In the genomic region with DNA sequence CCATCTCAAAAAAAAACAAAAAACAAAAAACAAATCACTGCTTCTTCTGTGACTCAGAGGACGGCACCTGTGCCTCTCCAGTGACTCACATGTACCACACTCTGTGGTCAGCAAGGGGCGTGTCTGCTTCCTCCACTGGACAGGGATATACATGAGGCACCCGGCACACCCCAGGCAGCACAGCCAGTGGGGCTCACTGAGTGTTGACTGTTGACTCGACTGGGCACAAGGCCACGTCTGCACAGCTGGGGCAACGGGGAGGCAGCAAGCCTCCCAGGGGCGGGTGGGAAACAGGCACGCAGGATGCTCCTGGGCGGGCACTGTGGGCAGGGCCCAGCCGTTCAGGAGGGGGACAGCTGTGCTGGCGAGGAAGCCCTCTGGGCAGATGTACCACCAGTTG, we compare ENCODE assay signal across 8 cellular contexts.
DNase-seq lines count a peak whose midpoint lies in the region; ATAC-seq and TF ChIP-seq lines count a peak whose summit lies in the region.

No MANE protein-coding gene starts in this region.

- DNase-seq in AG10803 (ENCODE audit: low read depth) (peak; percentile 97), LoVo (ENCODE audit: low spot score) (peak; percentile 86), ascending aorta (ENCODE audit: low spot score in 2 of 2) (peak; percentile 41 to 81), lower leg skin (ENCODE audit: low spot score in 2 of 2) (peak; percentile 57 to 92), cerebellum (ENCODE audit: low spot score) (no peak), NCI-H146 (lab: John Stamatoyannopoulos, UW) (no peak)

- H3K9me3 ChIP-seq in ascending aorta: no peaks in the 10 kb centered on the region

- H3K27ac ChIP-seq in ascending aorta: no peak overlapping the region

- ATAC-seq in HG03139 (IDR thresholded peaks at IDR 0.05; ENCODE audit: unreplicated experiment): no peak
- no peak for ATAC-seq in GM19035 (IDR thresholded peaks at IDR 0.05; ENCODE audit: unreplicated experiment)

- 41 to 51% methylated on average over 8 to 11 of the region's 11 CpGs for WGBS in lower leg skin, 2 donors

- no peaks in the 10 kb centered on the region for H3K27me3 ChIP-seq in ascending aorta

- no peak overlapping the region for H3K4me3 ChIP-seq in AG10803 (ENCODE audit: low read length)
- H3K4me3 ChIP-seq in ascending aorta: no peak overlapping the region
- H3K4me3 ChIP-seq in lower leg skin (ENCODE audit: low read depth, poor library complexity, severe bottlenecking): no peak overlapping the region

- TF ChIP-seq CTCF in AG10803 (conservative IDR thresholded peaks at IDR 0.05; ENCODE audit: low read length) (no peak), ascending aorta (IDR thresholded peaks at IDR 0.05) (no peak), lower leg skin (IDR thresholded peaks at IDR 0.05) (no peak)

- H3K36me3 ChIP-seq in ascending aorta: peaks cover 68 to 75% of the 10 kb centered on the region in 2 donors

- peaks cover 0 to 3% of the 10 kb centered on the region in 2 donors for H3K4me1 ChIP-seq in ascending aorta

- no peak for TF ChIP-seq POLR2A in lower leg skin (IDR thresholded peaks at IDR 0.05)

- intact Hi-C loops in ascending aorta (cut with DNase I): no loop called here
- intact Hi-C loops in lower leg skin (cut with DNase I; ENCODE audit: low total_unique reads): no loop called here

Comparison
In these comparisons a context has a peak if more than half of its experiments do, and no peak if none do; other contexts are left out.
1. DNase-seq: peak in AG10803 (single experiment), LoVo (single experiment), ascending aorta (2 of 2) and lower leg skin (2 of 2); none in cerebellum (single experiment) and NCI-H146 (single experiment).